19 cellular contexts compared by ENCODE assay signal in the genomic region with DNA sequence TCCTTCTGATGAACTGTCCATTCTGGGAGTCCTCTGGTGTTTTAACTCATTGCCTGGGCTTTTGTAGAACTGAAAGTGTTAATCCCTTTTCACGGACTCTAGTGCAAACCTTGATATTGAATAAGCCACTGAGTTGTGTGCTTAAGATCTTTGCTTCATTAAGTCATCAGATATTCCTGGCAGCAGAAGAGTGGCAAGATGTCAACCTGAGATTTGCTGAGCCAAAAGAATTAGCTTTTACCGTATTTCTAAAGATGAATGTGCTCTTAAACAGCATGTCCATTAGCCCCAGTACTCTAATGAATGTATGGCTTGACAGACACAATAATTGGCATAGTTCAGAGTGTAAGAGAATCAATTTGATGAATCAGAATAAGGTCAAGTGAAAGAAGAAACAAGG.
DNase-seq lines count a peak whose midpoint lies in the region; ATAC-seq and TF ChIP-seq lines count a peak whose summit lies in the region.
"Had no signal": no experiment of that assay in that cellular context is flagged by ENCODE, and none has a peak within 500 bp of the region (broad histone marks: within the 10 kb centered on the region; RNA-seq: fewer than 3 reads in every experiment).

No MANE protein-coding gene starts in this region.

- no peak for ATAC-seq in HG03045 (IDR thresholded peaks at IDR 0.05; ENCODE audit: unreplicated experiment)
- no peak for ATAC-seq in HG02763 (IDR thresholded peaks at IDR 0.05; ENCODE audit: unreplicated experiment)
- ATAC-seq: activated CD8-positive, alpha-beta T cell treated with anti-CD3 and anti-CD28 coated beads, Interleukin-2, amount 10 ng/mL, durations not matched to agents 7 days and 5 days; heart right ventricle had no signal

- H3K9me3 ChIP-seq in Caco-2 (0 out of 2 replicates have a peak, but pooled peaks cover 3% of the 10 kb centered on the region), endocrine pancreas (ENCODE audit: control insufficient read depth, low read length) (no peaks in the 10 kb centered on the region)
- H3K9me3 ChIP-seq: heart right ventricle had no signal

- H3K4me3 Mint-ChIP-seq in Caco-2 (ENCODE audit: unreplicated experiment) (peak overlapping the region; percentile 8), nephron progenitor cell (no peak overlapping the region)
- H3K4me3 Mint-ChIP-seq: activated CD8-positive, alpha-beta T cell treated with anti-CD3 and anti-CD28 coated beads, Interleukin-2, amount 10 ng/mL, durations not matched to agents 7 days and 5 days; activated naive CD4-positive, alpha-beta T cell treated with anti-CD3 and anti-CD28 coated beads, Interleukin-2, amount 10 ng/mL, durations not matched to agents 7 days and 5 days; activated T-cell treated with anti-CD3 and anti-CD28 coated beads, Interleukin-2, amount 50 U/mL, for 24 hours; CD4-positive, alpha-beta T cell; naive B cell had no signal

- POLR2A ChIA-PET in Caco-2 (lab: Charles Lee) = interaction anchor here (0.6 kb wide), 1 partner anchor 15 kb away, joined by 4 read pairs; no protein-coding TSS in a partner anchor

- peaks cover 23% of the 10 kb centered on the region for H3K4me1 Mint-ChIP-seq in Caco-2 (ENCODE audit: low read depth, unreplicated experiment)
- H3K4me1 Mint-ChIP-seq in nephron progenitor cell = peaks cover 61% of the 10 kb centered on the region
- H3K4me1 Mint-ChIP-seq: activated naive CD4-positive, alpha-beta T cell treated with anti-CD3 and anti-CD28 coated beads, Interleukin-2, amount 10 ng/mL, durations not matched to agents 7 days and 5 days; naive B cell had no signal

- peaks cover 26% of the 10 kb centered on the region for H3K4me1 ChIP-seq in Caco-2
- peaks cover 23% of the 10 kb centered on the region for H3K4me1 ChIP-seq in endocrine pancreas (ENCODE audit: control insufficient read depth, insufficient read depth, low read length)
- H3K4me1 ChIP-seq: heart right ventricle had no signal

- H3K36me3 Mint-ChIP-seq in Caco-2 (ENCODE audit: insufficient read depth, unreplicated experiment) = no peaks in the 10 kb centered on the region
- H3K36me3 Mint-ChIP-seq in nephron progenitor cell (ENCODE audit: low read depth) = no peaks in the 10 kb centered on the region
- H3K36me3 Mint-ChIP-seq: activated naive CD4-positive, alpha-beta T cell treated with anti-CD3 and anti-CD28 coated beads, Interleukin-2, amount 10 ng/mL, durations not matched to agents 7 days and 5 days; naive B cell had no signal

- H3K4me3 ChIP-seq in Caco-2 (ENCODE audit: low read depth, low read length) = no peak overlapping the region
- H3K4me3 ChIP-seq in endocrine pancreas (ENCODE audit: control insufficient read depth, insufficient read depth, low read length) = peak overlapping the region; percentile 54
- H3K4me3 ChIP-seq: heart right ventricle had no signal

- H3K27me3 ChIP-seq in Caco-2 (replicated peaks; ENCODE audit: control insufficient read depth, insufficient read depth, low read length) = no peaks in the 10 kb centered on the region
- no peaks in the 10 kb centered on the region for H3K27me3 ChIP-seq in endocrine pancreas (ENCODE audit: control insufficient read depth, insufficient read depth, low read length)
- H3K27me3 ChIP-seq: heart right ventricle had no signal

- no TSS peak for BruUV-seq in Caco-2 (replicated peaks; lab: Mats Ljungman, UMichigan)

- intact Hi-C loops in Caco-2 (cut with micrococcal nuclease; ENCODE audit: unreplicated experiment) (loop anchor here (5.0 kb wide), 2 partner anchors 84 to 86 kb away; a partner anchor contains a TSS), posterior vena cava (cut with DNase I) (loop anchor here in 1 of 2 donors (5.0 kb wide), 1 partner anchor 526 kb away; no protein-coding TSS in a partner anchor)

- no peaks in the 10 kb centered on the region for H3K27me3 Mint-ChIP-seq in Caco-2 (ENCODE audit: insufficient read depth, unreplicated experiment)
- H3K27me3 Mint-ChIP-seq in nephron progenitor cell (ENCODE audit: low read depth, poor library complexity) = no peaks in the 10 kb centered on the region
- H3K27me3 Mint-ChIP-seq: activated naive CD4-positive, alpha-beta T cell treated with anti-CD3 and anti-CD28 coated beads, Interleukin-2, amount 10 ng/mL, durations not matched to agents 7 days and 5 days; activated T-cell treated with anti-CD3 and anti-CD28 coated beads, Interleukin-2, amount 50 U/mL, for 24 hours; CD4-positive, alpha-beta T cell; naive B cell had no signal

- no peak overlapping the region for H3K9ac ChIP-seq in endocrine pancreas (ENCODE audit: control insufficient read depth, insufficient read depth, low read length)

- no peaks in the 10 kb centered on the region for H3K36me3 ChIP-seq in Caco-2 (ENCODE audit: control insufficient read depth, insufficient read depth, low read length)
- H3K36me3 ChIP-seq in endocrine pancreas (ENCODE audit: control insufficient read depth, insufficient read depth, low read length) = no peaks in the 10 kb centered on the region
- H3K36me3 ChIP-seq: heart right ventricle had no signal

- H3K9me3 Mint-ChIP-seq in Caco-2 (ENCODE audit: unreplicated experiment) (peaks cover 13% of the 10 kb centered on the region), nephron progenitor cell (peaks cover 10% of the 10 kb centered on the region)
- H3K9me3 Mint-ChIP-seq: activated T-cell treated with anti-CD3 and anti-CD28 coated beads, Interleukin-2, amount 50 U/mL, for 24 hours had no signal

- CTCF ChIA-PET in Caco-2 (lab: Charles Lee) = no interaction called here

- H3K27ac Mint-ChIP-seq in Caco-2 (ENCODE audit: unreplicated experiment) (peak overlapping the region; percentile 85), nephron progenitor cell (peak overlapping the region; percentile 98)
- H3K27ac Mint-ChIP-seq: activated CD8-positive, alpha-beta T cell treated with anti-CD3 and anti-CD28 coated beads, Interleukin-2, amount 10 ng/mL, durations not matched to agents 7 days and 5 days; activated naive CD4-positive, alpha-beta T cell treated with anti-CD3 and anti-CD28 coated beads, Interleukin-2, amount 10 ng/mL, durations not matched to agents 7 days and 5 days; activated T-cell treated with anti-CD3 and anti-CD28 coated beads, Interleukin-2, amount 50 U/mL, for 24 hours; CD4-positive, alpha-beta T cell; naive B cell had no signal

- no peak for DNase-seq in Caco-2
- DNase-seq in NCI-H446 (lab: John Stamatoyannopoulos, UW) = peak; percentile 33 to 64
- DNase-seq in nephron progenitor cell = no peak
- DNase-seq in NOMO-1 treated with dmso at 0.1 percent for 144 hours (lab: John Stamatoyannopoulos, UW; ENCODE audit: unreplicated experiment) = no peak
- no peak for DNase-seq in posterior vena cava (ENCODE audit: low spot score)
- DNase-seq: activated CD8-positive, alpha-beta T cell treated with anti-CD3 and anti-CD28 coated beads, Interleukin-2, amount 10 ng/mL, durations not matched to agents 7 days and 5 days; activated naive CD4-positive, alpha-beta T cell treated with anti-CD3 and anti-CD28 coated beads, Interleukin-2, amount 10 ng/mL, durations not matched to agents 7 days and 5 days; activated T-cell treated with anti-CD3 and anti-CD28 coated beads, Interleukin-2, amount 50 U/mL, for 24 hours; CD4-positive, alpha-beta T cell; HCEC 1CT; heart right ventricle; MV-4-11; naive B cell; NCI-H2029 treated with DMSO at 0.1 percent for 48 hours; small intestine; stimulated activated CD4-positive, alpha-beta T cell treated with anti-CD3 and anti-CD28 coated beads, Interleukin-4, amount 100 ng/mL, for 4 hours had no signal

- TF ChIP-seq CTCF in Caco-2 (IDR thresholded peaks at IDR 0.05; ENCODE audit: insufficient read depth in 1 of 2, low read depth in 1 of 2, low read length in 1 of 2, severe bottlenecking in 1 of 2, unreplicated experiment in 1 of 2) = no peak
- no peak for TF ChIP-seq CTCF in nephron progenitor cell (IDR thresholded peaks at IDR 0.05)

Comparison
In these comparisons a context has a peak if more than half of its experiments do, and no peak if none do; other contexts are left out.
1. DNase-seq: peak in NCI-H446 (2 of 2); none in Caco-2 (0 of 2), nephron progenitor cell (single experiment), NOMO-1 treated with dmso at 0.1 percent for 144 hours (single experiment) and posterior vena cava (single experiment).